8 cellular contexts compared by ENCODE assay signal in the genomic region with DNA sequence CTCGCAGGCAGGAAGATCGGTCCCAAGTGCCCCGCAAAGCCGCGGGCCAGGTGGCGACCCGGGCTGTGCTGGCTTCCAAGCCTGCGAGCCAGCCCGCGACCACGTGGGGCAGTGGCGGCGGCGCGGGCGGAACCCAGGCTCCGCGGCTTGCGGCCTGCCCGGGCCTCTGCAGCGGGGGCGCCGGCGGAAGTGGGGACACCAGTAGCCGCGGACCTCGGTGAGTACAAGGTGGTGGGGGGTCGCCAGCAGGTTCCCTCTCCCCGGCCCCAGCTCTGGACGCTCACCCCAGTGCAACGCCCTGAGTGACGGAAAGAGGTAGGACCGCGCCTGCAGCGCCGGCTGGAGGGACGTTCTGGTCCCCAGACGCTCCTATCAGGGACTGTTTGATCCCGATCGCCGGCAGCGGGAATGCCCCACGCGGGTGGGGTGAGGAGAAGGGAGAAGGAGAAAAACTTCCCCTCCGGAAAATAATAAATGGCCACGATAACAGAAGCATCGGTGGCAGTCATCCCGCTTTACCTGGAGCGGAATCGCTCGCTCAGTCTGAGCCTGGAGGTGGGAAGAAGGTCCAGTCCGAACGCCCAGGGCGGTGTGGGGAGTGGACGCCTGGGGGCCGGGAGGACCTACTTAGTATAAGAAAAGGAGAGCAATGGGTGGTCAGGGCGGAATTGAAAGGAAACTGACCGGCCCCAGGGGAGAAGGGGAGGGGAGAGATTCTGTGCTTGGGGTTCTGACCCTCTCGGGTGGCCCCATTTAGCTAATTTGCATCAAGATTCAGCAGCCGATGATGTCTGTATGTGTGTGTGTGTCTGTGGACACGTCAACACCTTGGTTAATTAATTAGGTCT. TPM values are rescaled to one million over a fixed set of nuclear protein-coding genes. Genes with fewer than 3 reads are reported as not detected.
DNase-seq lines count a peak whose midpoint lies in the region; ATAC-seq and TF ChIP-seq lines count a peak whose summit lies in the region.

A gene with protein sequence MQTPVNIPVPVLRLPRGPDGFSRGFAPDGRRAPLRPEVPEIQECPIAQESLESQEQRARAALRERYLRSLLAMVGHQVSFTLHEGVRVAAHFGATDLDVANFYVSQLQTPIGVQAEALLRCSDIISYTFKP (plus strand): TSS at position 198 of the 848 bp plus-strand sequence. CDS start 10,855 bp downstream, outside the sequence.

- no peaks in the 10 kb centered on the region for H3K27me3 Mint-ChIP-seq in activated CD4-positive, alpha-beta T cell treated with anti-CD3 and anti-CD28 coated beads, Interleukin-2, amount 10 ng/mL, durations not matched to agents 7 days and 5 days
- no peaks in the 10 kb centered on the region for H3K27me3 Mint-ChIP-seq in dendritic cell treated with granulocyte-macrophage colony-stimulating factor and Interleukin-4, amounts not matched to agents 40 ng/mL and 50 ng/mL, for 4 days

- H3K36me3 ChIP-seq in left lung = peaks cover 0 to 10% of the 10 kb centered on the region in 2 donors

- H3K27ac Mint-ChIP-seq in activated CD4-positive, alpha-beta T cell treated with anti-CD3 and anti-CD28 coated beads, Interleukin-2, amount 10 ng/mL, durations not matched to agents 7 days and 5 days = peak within 1 kb of the TSS; percentile 92
- peak within 1 kb of the TSS; percentile 90 for H3K27ac Mint-ChIP-seq in dendritic cell treated with granulocyte-macrophage colony-stimulating factor and Interleukin-4, amounts not matched to agents 40 ng/mL and 50 ng/mL, for 4 days

- CTCF ChIA-PET in activated CD4-positive, alpha-beta T cell treated with anti-CD3 and anti-CD28 coated beads, Interleukin-2, amount 10 ng/mL, durations not matched to agents 7 days and 5 days (lab: Charles Lee) = interaction anchor here (0.6 to 2.5 kb wide), 7 partner anchors 10 to 191 kb away, joined by 3 to 8 read pairs (median 3); a partner anchor contains a TSS

- H3K27ac ChIP-seq in left lung = peak within 1 kb of the TSS; percentile 33 to 68

- peaks cover 16% of the 10 kb centered on the region for H3K36me3 Mint-ChIP-seq in activated CD4-positive, alpha-beta T cell treated with anti-CD3 and anti-CD28 coated beads, Interleukin-2, amount 10 ng/mL, durations not matched to agents 7 days and 5 days (ENCODE audit: low read depth)
- peaks cover 50% of the 10 kb centered on the region for H3K36me3 Mint-ChIP-seq in dendritic cell treated with granulocyte-macrophage colony-stimulating factor and Interleukin-4, amounts not matched to agents 40 ng/mL and 50 ng/mL, for 4 days (ENCODE audit: low read depth)

- H3K4me3 Mint-ChIP-seq in activated CD4-positive, alpha-beta T cell treated with anti-CD3 and anti-CD28 coated beads, Interleukin-2, amount 10 ng/mL, durations not matched to agents 7 days and 5 days = peak within 1 kb of the TSS; percentile 99
- peak within 1 kb of the TSS; percentile 92 for H3K4me3 Mint-ChIP-seq in dendritic cell treated with granulocyte-macrophage colony-stimulating factor and Interleukin-4, amounts not matched to agents 40 ng/mL and 50 ng/mL, for 4 days

- TF ChIP-seq CTCF in left lung (IDR thresholded peaks at IDR 0.05) = no peak

- no peaks in the 10 kb centered on the region for H3K9me3 Mint-ChIP-seq in activated CD4-positive, alpha-beta T cell treated with anti-CD3 and anti-CD28 coated beads, Interleukin-2, amount 10 ng/mL, durations not matched to agents 7 days and 5 days
- H3K9me3 Mint-ChIP-seq in dendritic cell treated with granulocyte-macrophage colony-stimulating factor and Interleukin-4, amounts not matched to agents 40 ng/mL and 50 ng/mL, for 4 days = no peaks in the 10 kb centered on the region

- peaks cover 66% of the 10 kb centered on the region for H3K4me1 Mint-ChIP-seq in activated CD4-positive, alpha-beta T cell treated with anti-CD3 and anti-CD28 coated beads, Interleukin-2, amount 10 ng/mL, durations not matched to agents 7 days and 5 days
- H3K4me1 Mint-ChIP-seq in dendritic cell treated with granulocyte-macrophage colony-stimulating factor and Interleukin-4, amounts not matched to agents 40 ng/mL and 50 ng/mL, for 4 days (ENCODE audit: low read depth) = peaks cover 58% of the 10 kb centered on the region

- intact Hi-C loops in dendritic cell treated with granulocyte-macrophage colony-stimulating factor and Interleukin-4, amounts not matched to agents 40 ng/mL and 50 ng/mL, for 4 days (cut with micrococcal nuclease) = loop anchor here (1.0 to 5.0 kb wide), 2 partner anchors 12 to 37 kb away; no protein-coding TSS in a partner anchor
- intact Hi-C loops in left lung (cut with DNase I) = no loop called here

- peaks cover 16 to 50% of the 10 kb centered on the region in 2 donors for H3K4me1 ChIP-seq in left lung

- H3K4me3 ChIP-seq in left lung = peak within 1 kb of the TSS; percentile 90 to 98

- H3K9me3 ChIP-seq in left lung = no peaks in the 10 kb centered on the region

- POLR2A ChIA-PET in activated CD4-positive, alpha-beta T cell treated with anti-CD3 and anti-CD28 coated beads, Interleukin-2, amount 10 ng/mL, durations not matched to agents 7 days and 5 days (lab: Charles Lee) = interaction anchor here (0.6 to 1.9 kb wide), 2 partner anchors 12 to 44 kb away, joined by 3 to 6 read pairs; no protein-coding TSS in a partner anchor

- ATAC-seq in HG02852 (IDR thresholded peaks at IDR 0.05; ENCODE audit: unreplicated experiment) (peak; percentile 33), left lung (peak; percentile 75), GM21619 (IDR thresholded peaks at IDR 0.05; ENCODE audit: unreplicated experiment) (no peak)

- no peaks in the 10 kb centered on the region for H3K27me3 ChIP-seq in left lung

- DNase-seq in DMS153 (lab: John Stamatoyannopoulos, UW) (peak; percentile 19), NCI-H524 (lab: John Stamatoyannopoulos, UW) (peak; percentile 64 to 73), left lung (peak; percentile 67 to 93)
- peak; percentile 78 for DNase-seq in activated CD4-positive, alpha-beta T cell treated with anti-CD3 and anti-CD28 coated beads, Interleukin-2, amount 10 ng/mL, durations not matched to agents 7 days and 5 days
- peak; percentile 72 to 84 for DNase-seq in stimulated activated CD4-positive, alpha-beta T cell treated with anti-CD3 and anti-CD28 coated beads, Interleukin-2, amount 100 ng/mL, for 48 hours

RNA-seq across cellular contexts. Expression of the gene that starts here (rescaled TPM):
- 10 to 100 TPM; 27.1 to 30.0 TPM for total RNA-seq in activated CD4-positive, alpha-beta T cell treated with anti-CD3 and anti-CD28 coated beads, Interleukin-2, amount 10 ng/mL, durations not matched to agents 7 days and 5 days
- total RNA-seq in left lung = 10 to 100 TPM; 20.9 to 24.0 TPM

Comparison
In these comparisons a context has a peak if more than half of its experiments do, and no peak if none do; other contexts are left out.
1. DNase-seq: peak in every context shown above with its lines; median percentile 80 in left lung; 78 in activated CD4-positive, alpha-beta T cell treated with anti-CD3 and anti-CD28 coated beads, Interleukin-2, amount 10 ng/mL, durations not matched to agents 7 days and 5 days; 78 in stimulated activated CD4-positive, alpha-beta T cell treated with anti-CD3 and anti-CD28 coated beads, Interleukin-2, amount 100 ng/mL, for 48 hours; 68 in NCI-H524; 19 in DMS153.